ENCODE assay signal across 12 cellular contexts in the genomic region with DNA sequence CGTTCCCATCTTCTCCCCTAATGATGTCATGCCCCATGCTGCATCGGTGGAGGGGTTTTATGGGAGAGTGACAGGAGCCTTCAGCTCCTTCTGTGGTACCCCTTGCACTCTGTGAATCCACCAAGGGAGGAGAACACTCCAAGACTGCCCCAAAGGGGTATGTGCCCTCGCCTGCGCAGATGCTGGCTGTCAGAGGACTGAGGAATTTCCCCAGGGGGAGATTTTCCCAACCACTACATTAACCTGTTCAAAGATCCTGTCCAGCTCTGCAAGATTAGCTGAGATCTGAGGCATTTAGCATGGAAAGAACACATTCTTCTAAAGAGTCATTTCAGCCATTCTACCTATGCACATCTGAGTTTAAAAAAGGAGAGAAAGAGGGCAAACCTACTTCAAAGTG.
A peak's percentile ranks its signal among the peaks of the same experiment; 100 is the strongest.
DNase-seq lines count a peak whose midpoint lies in the region; ATAC-seq and TF ChIP-seq lines count a peak whose summit lies in the region.
"Had no signal": no experiment of that assay in that cellular context is flagged by ENCODE, and none has a peak within 500 bp of the region (broad histone marks: within the 10 kb centered on the region; RNA-seq: fewer than 3 reads in every experiment).

No MANE protein-coding gene starts in this region.

- peak overlapping the region; percentile 75 for H4K8ac ChIP-seq in trophoblast cell (ENCODE audit: low read depth, low read length)

- H3K9ac ChIP-seq in trophoblast cell (ENCODE audit: low read length) (no peak overlapping the region), PC-3 (ENCODE audit: low read length) (no peak overlapping the region)

- H3K9me3 ChIP-seq in SJCRH30 (replicated peaks) (no peaks in the 10 kb centered on the region), trophoblast cell (ENCODE audit: insufficient read depth, low read depth, low read length) (no peaks in the 10 kb centered on the region), PC-3 (ENCODE audit: low read length) (no peaks in the 10 kb centered on the region)
- H3K9me3 ChIP-seq: A549 had no signal

- H2BK12ac ChIP-seq in trophoblast cell (ENCODE audit: low read length): peak overlapping the region; percentile 89

- H2AFZ ChIP-seq in trophoblast cell (ENCODE audit: insufficient read depth, low read length, poor library complexity): no peak overlapping the region
- H2AFZ ChIP-seq in PC-3 (ENCODE audit: low read length): no peak overlapping the region

- no peak overlapping the region for H3K4me3 ChIP-seq in SJCRH30
- H3K4me3 ChIP-seq in trophoblast cell (ENCODE audit: low read depth, low read length): no peak overlapping the region
- no peak overlapping the region for H3K4me3 ChIP-seq in PC-3 (ENCODE audit: low read length)
- H3K4me3 ChIP-seq: A549 had no signal

- CTCF ChIA-PET in PC-3 (lab: Charles Lee): no interaction called here

- H3K9me2 ChIP-seq in PC-3 (replicated peaks; ENCODE audit: low read length): no peaks in the 10 kb centered on the region

- H4K20me1 ChIP-seq in PC-3 (ENCODE audit: low read length): no peaks in the 10 kb centered on the region

- peak overlapping the region; percentile 85 for H2BK120ac ChIP-seq in trophoblast cell (ENCODE audit: insufficient read depth, low read length, poor library complexity)

- peak overlapping the region; percentile 46 for H3K18ac ChIP-seq in trophoblast cell (ENCODE audit: low read length)

- no CpG with 5 or more reads among the region's 4 CpGs for WGBS in trophoblast cell (ENCODE audit: extremely low coverage, insufficient coverage, insufficient read length)

- H3K4me2 ChIP-seq in trophoblast cell (ENCODE audit: low read length) (no peak overlapping the region), PC-3 (ENCODE audit: low read length) (no peak overlapping the region)
- H3K4me2 ChIP-seq: A549 had no signal

- peak overlapping the region; percentile 57 for H3K14ac ChIP-seq in trophoblast cell (ENCODE audit: low read length)

- peaks cover 1% of the 10 kb centered on the region for H3K79me2 ChIP-seq in trophoblast cell (ENCODE audit: control insufficient read depth, insufficient read depth, low read length, poor library complexity)
- no peaks in the 10 kb centered on the region for H3K79me2 ChIP-seq in PC-3 (ENCODE audit: low read length)

- peak overlapping the region; percentile 90 for H3K27ac ChIP-seq in SJCRH30
- peak overlapping the region; percentile 43 for H3K27ac ChIP-seq in trophoblast cell (ENCODE audit: low read depth, low read length)
- no peak overlapping the region for H3K27ac ChIP-seq in PC-3 (ENCODE audit: low read length)
- H3K27ac ChIP-seq: A549 had no signal

- ATAC-seq in GM18907 (IDR thresholded peaks at IDR 0.05; ENCODE audit: unreplicated experiment) (no peak), PC-3 (no peak)

- peak overlapping the region; percentile 84 for H4K91ac ChIP-seq in trophoblast cell (ENCODE audit: low read depth, low read length)

- no peak overlapping the region for H3K23ac ChIP-seq in trophoblast cell (ENCODE audit: low read length)

- H4K12ac ChIP-seq in trophoblast cell (ENCODE audit: low read depth, low read length): no peak overlapping the region

- POLR2A ChIA-PET in PC-3 (lab: Charles Lee; ENCODE audit: unreplicated experiment): no interaction called here

- TF ChIP-seq CTCF in PC-3 (conservative IDR thresholded peaks at IDR 0.05; ENCODE audit: low read depth, low read length): no peak

- peak; percentile 39 for DNase-seq in ELF-1 (ENCODE audit: low read depth, low spot score)
- DNase-seq in SJCRH30: peak in 1 of 2 experiments; percentile 16
- DNase-seq in islet precursor cell: peak; percentile 70
- peak; percentile 67 to 89 for DNase-seq in trophoblast cell
- DNase-seq in dedifferentiated amniotic fluid mesenchymal stem cell (ENCODE audit: extremely low spot score): no peak
- DNase-seq in CD1c-positive myeloid dendritic cell (ENCODE audit: extremely low spot score): no peak
- no peak for DNase-seq in PC-3
- DNase-seq: CD4-positive, alpha-beta T cell; NCI-H2029; NCI-H524 had no signal

- peaks cover 12% of the 10 kb centered on the region for H3K79me1 ChIP-seq in trophoblast cell (ENCODE audit: low read length)

- BruUV-seq in PC-3 (replicated peaks; lab: Mats Ljungman, UMichigan): no TSS peak

- H3K4me1 ChIP-seq in SJCRH30: peaks cover 47% of the 10 kb centered on the region
- H3K4me1 ChIP-seq in trophoblast cell (ENCODE audit: control insufficient read depth in 1 of 2, insufficient read depth in 2 of 2, low read length in 2 of 2): peaks cover 16 to 18% of the 10 kb centered on the region in 2 experiments
- peaks cover 44% of the 10 kb centered on the region for H3K4me1 ChIP-seq in PC-3 (ENCODE audit: insufficient read depth, low read length)
- H3K4me1 ChIP-seq: A549 had no signal

- no peak overlapping the region for H2AK5ac ChIP-seq in trophoblast cell (ENCODE audit: low read length)

- no peaks in the 10 kb centered on the region for H3K27me3 ChIP-seq in SJCRH30
- no peaks in the 10 kb centered on the region for H3K27me3 ChIP-seq in trophoblast cell (ENCODE audit: insufficient read depth, low read length)
- no peaks in the 10 kb centered on the region for H3K27me3 ChIP-seq in PC-3 (ENCODE audit: low read length)

- no peak overlapping the region for H2BK5ac ChIP-seq in trophoblast cell (ENCODE audit: low read depth, low read length, poor library complexity)

- H3K36me3 ChIP-seq in SJCRH30: no peaks in the 10 kb centered on the region
- no peaks in the 10 kb centered on the region for H3K36me3 ChIP-seq in trophoblast cell (ENCODE audit: control insufficient read depth in 1 of 2, insufficient read depth in 2 of 2, low read length in 2 of 2)
- no peaks in the 10 kb centered on the region for H3K36me3 ChIP-seq in PC-3 (ENCODE audit: low read depth, low read length)

- no peak overlapping the region for H3K4ac ChIP-seq in trophoblast cell (ENCODE audit: low read depth, low read length)

- intact Hi-C loops in PC-3 (cut with micrococcal nuclease): no loop called here

- H3F3A ChIP-seq in PC-3 (ENCODE audit: low read length, unreplicated experiment): no peaks in the 10 kb centered on the region

Comparison
In these comparisons a context has a peak if more than half of its experiments do, and no peak if none do; other contexts are left out.
1. DNase-seq: peak in ELF-1 (single experiment), islet precursor cell (single experiment) and trophoblast cell (2 of 2); none in dedifferentiated amniotic fluid mesenchymal stem cell (single experiment), CD1c-positive myeloid dendritic cell (single experiment) and PC-3 (single experiment).